Comparison of ENCODE assay signal across 11 cellular contexts in genomic region chr13:113445791-113446487, GRCh38. TPM values are rescaled to one million over a fixed set of nuclear protein-coding genes. Genes with fewer than 3 reads are reported as not detected.
DNase-seq lines count a peak whose midpoint lies in the region; ATAC-seq and TF ChIP-seq lines count a peak whose summit lies in the region.
"Had no signal": no experiment of that assay in that cellular context is flagged by ENCODE, and none has a peak within 500 bp of the region (broad histone marks: within the 10 kb centered on the region; RNA-seq: fewer than 3 reads in every experiment).

No MANE protein-coding gene starts in this region.

- POLR2A ChIA-PET in activated B cell treated with CpG ODN at 0.5 μM for 24 hours (lab: Charles Lee) (interaction anchor here (1.1 kb wide), 1 partner anchor 36 kb away, joined by 3 read pairs; no protein-coding TSS in a partner anchor), WTC11 (lab: Charles Lee) (no interaction called here)

- H3K27ac Mint-ChIP-seq in activated B cell treated with CpG ODN at 0.5 μM for 24 hours (peak overlapping the region; percentile 59), WTC11 (no peak overlapping the region)
- H3K27ac Mint-ChIP-seq in stimulated activated naive B cell treated with anti-CD40 and anti-IgM and Interleukin-4, amounts not matched to agents 10 μg/mL and 1 μg/mL and 100 μg/mL, for 72 hours: no peak overlapping the region
- H3K27ac Mint-ChIP-seq in activated T-helper 17 cell treated with anti-CD3 and anti-CD28 coated beads, Interleukin-2, amount 50 U/mL, for 72 hours: no peak overlapping the region

- DNase-seq in activated B cell treated with CpG ODN at 0.5 μM for 24 hours: peak; percentile 40
- DNase-seq in stimulated activated naive B cell treated with anti-CD40 and anti-IgM and Interleukin-4, amounts not matched to agents 10 μg/mL and 1 μg/mL and 100 μg/mL, for 72 hours: peak; percentile 23
- DNase-seq in WTC11 (ENCODE audit: low spot score): no peak
- no peak for DNase-seq in ureter (ENCODE audit: low spot score)
- DNase-seq: activated T-cell treated with anti-CD3 and anti-CD28 coated beads, Interleukin-2, amount 50 U/mL, for 48 hours; DMS 273 treated with DMSO at 0.1 percent for 48 hours; NCI-H2081 had no signal

- no peaks in the 10 kb centered on the region for H3K36me3 Mint-ChIP-seq in activated B cell treated with CpG ODN at 0.5 μM for 24 hours (ENCODE audit: low read depth)
- peaks cover 17 to 23% of the 10 kb centered on the region in 2 donors for H3K36me3 Mint-ChIP-seq in stimulated activated naive B cell treated with anti-CD40 and anti-IgM and Interleukin-4, amounts not matched to agents 10 μg/mL and 1 μg/mL and 100 μg/mL, for 72 hours
- H3K36me3 Mint-ChIP-seq in WTC11: peaks cover 5% of the 10 kb centered on the region
- H3K36me3 Mint-ChIP-seq in activated T-helper 17 cell treated with anti-CD3 and anti-CD28 coated beads, Interleukin-2, amount 50 U/mL, for 72 hours (ENCODE audit: low read depth): no peaks in the 10 kb centered on the region

- ATAC-seq in GM19438 (IDR thresholded peaks at IDR 0.05; ENCODE audit: low read depth, unreplicated experiment) (peak; percentile 53), HG03064 (IDR thresholded peaks at IDR 0.05; ENCODE audit: low read depth, unreplicated experiment) (peak; percentile 71), activated B cell treated with CpG ODN at 0.5 μM for 24 hours (ENCODE audit: low read depth) (peak; percentile 82), WTC11 (no peak)
- ATAC-seq in stimulated activated naive B cell treated with anti-CD40 and anti-IgM and Interleukin-4, amounts not matched to agents 10 μg/mL and 1 μg/mL and 100 μg/mL, for 72 hours (replicated peaks): peak; percentile 75 to 89
- no peak for ATAC-seq in activated T-helper 17 cell treated with anti-CD3 and anti-CD28 coated beads, Interleukin-2, amount 50 U/mL, for 72 hours (replicated peaks)
- ATAC-seq: Panc1 had no signal

- CTCF ChIA-PET in activated B cell treated with CpG ODN at 0.5 μM for 24 hours (lab: Charles Lee) (no interaction called here), WTC11 (lab: Charles Lee) (interaction anchor here (0.7 kb wide), 1 partner anchor 514 kb away, joined by 3 read pairs; no protein-coding TSS in a partner anchor)

- H3K9me3 Mint-ChIP-seq in activated B cell treated with CpG ODN at 0.5 μM for 24 hours (no peaks in the 10 kb centered on the region), WTC11 (peaks cover 13% of the 10 kb centered on the region; the same call in 1 of the 2 replicates)
- H3K9me3 Mint-ChIP-seq in stimulated activated naive B cell treated with anti-CD40 and anti-IgM and Interleukin-4, amounts not matched to agents 10 μg/mL and 1 μg/mL and 100 μg/mL, for 72 hours: peaks cover 0 to 6% of the 10 kb centered on the region in 2 donors
- peaks cover 3% of the 10 kb centered on the region for H3K9me3 Mint-ChIP-seq in activated T-helper 17 cell treated with anti-CD3 and anti-CD28 coated beads, Interleukin-2, amount 50 U/mL, for 72 hours

- H3K4me3 Mint-ChIP-seq in activated B cell treated with CpG ODN at 0.5 μM for 24 hours: peak overlapping the region; percentile 38
- no peak overlapping the region for H3K4me3 Mint-ChIP-seq in stimulated activated naive B cell treated with anti-CD40 and anti-IgM and Interleukin-4, amounts not matched to agents 10 μg/mL and 1 μg/mL and 100 μg/mL, for 72 hours
- H3K4me3 Mint-ChIP-seq in WTC11: no peak overlapping the region
- H3K4me3 Mint-ChIP-seq in activated T-helper 17 cell treated with anti-CD3 and anti-CD28 coated beads, Interleukin-2, amount 50 U/mL, for 72 hours: no peak overlapping the region

- TF ChIP-seq CTCF in activated B cell treated with CpG ODN at 0.5 μM for 24 hours (IDR thresholded peaks at IDR 0.05): no peak
- no peak for TF ChIP-seq CTCF in WTC11 (IDR thresholded peaks at IDR 0.05)

- intact Hi-C loops in activated B cell treated with CpG ODN at 0.5 μM for 24 hours (cut with micrococcal nuclease): loop anchor here (1.0 to 2.0 kb wide), 3 partner anchors 45 to 146 kb away; partner anchors contain the start of gene DCUN1D2

- H3K4me1 Mint-ChIP-seq in activated B cell treated with CpG ODN at 0.5 μM for 24 hours (peaks cover 30% of the 10 kb centered on the region), WTC11 (peaks cover 5% of the 10 kb centered on the region; the same call in 1 of the 2 replicates)
- peaks cover 7 to 13% of the 10 kb centered on the region in 2 donors for H3K4me1 Mint-ChIP-seq in stimulated activated naive B cell treated with anti-CD40 and anti-IgM and Interleukin-4, amounts not matched to agents 10 μg/mL and 1 μg/mL and 100 μg/mL, for 72 hours
- H3K4me1 Mint-ChIP-seq in activated T-helper 17 cell treated with anti-CD3 and anti-CD28 coated beads, Interleukin-2, amount 50 U/mL, for 72 hours: no peaks in the 10 kb centered on the region

- H3K27me3 Mint-ChIP-seq in activated B cell treated with CpG ODN at 0.5 μM for 24 hours (no peaks in the 10 kb centered on the region), WTC11 (ENCODE audit: low read depth) (no peaks in the 10 kb centered on the region)
- H3K27me3 Mint-ChIP-seq in stimulated activated naive B cell treated with anti-CD40 and anti-IgM and Interleukin-4, amounts not matched to agents 10 μg/mL and 1 μg/mL and 100 μg/mL, for 72 hours: no peaks in the 10 kb centered on the region
- no peaks in the 10 kb centered on the region for H3K27me3 Mint-ChIP-seq in activated T-helper 17 cell treated with anti-CD3 and anti-CD28 coated beads, Interleukin-2, amount 50 U/mL, for 72 hours

TF ChIP-seq in WTC11, 78 proteins besides CTCF, POLR2A, EP300 and RAD21 (continues in another document):
- TF ChIP-seq MXD4 (CRISPR knock-in tag; IDR thresholded peaks at IDR 0.05; ENCODE audit: borderline replicate concordance) (no peak), RELA (CRISPR knock-in tag; IDR thresholded peaks at IDR 0.05; ENCODE audit: borderline replicate concordance) (no peak), AR (CRISPR knock-in tag; IDR thresholded peaks at IDR 0.05) (no peak), ATF1 (CRISPR knock-in tag; IDR thresholded peaks at IDR 0.05) (no peak), ZMAT4 (CRISPR knock-in tag; IDR thresholded peaks at IDR 0.05) (no peak), ETV6 (CRISPR knock-in tag; IDR thresholded peaks at IDR 0.05) (no peak), CDX4 (CRISPR knock-in tag; IDR thresholded peaks at IDR 0.05; ENCODE audit: borderline replicate concordance) (no peak), TP53 (CRISPR knock-in tag; IDR thresholded peaks at IDR 0.05) (no peak), ATF3 (CRISPR knock-in tag; conservative IDR thresholded peaks at IDR 0.05) (no peak), OVOL2 (CRISPR knock-in tag; IDR thresholded peaks at IDR 0.05; ENCODE audit: borderline replicate concordance) (no peak), RORB (CRISPR knock-in tag; IDR thresholded peaks at IDR 0.05) (no peak), MYBL2 (CRISPR knock-in tag; IDR thresholded peaks at IDR 0.05) (no peak), ZNF423 (CRISPR knock-in tag; IDR thresholded peaks at IDR 0.05) (no peak)

RNA-seq across cellular contexts. Expression of gene ADPRHL1, which starts 7.3 kb away (rescaled TPM):
- 0.84 and 0.93 TPM in 2 replicates for total RNA-seq in activated B cell treated with CpG ODN at 0.5 μM for 24 hours
- total RNA-seq in WTC11 (2021): 1.0 to 1.5 TPM (median 1.4 TPM) in 3 replicates
- 4.2 TPM for total RNA-seq in ureter
- total RNA-seq in activated T-helper 17 cell treated with anti-CD3 and anti-CD28 coated beads, Interleukin-2, amount 50 U/mL, for 72 hours: under 1 TPM; 0.40 to 0.69 TPM

RNA-seq across cellular contexts. Expression of gene DCUN1D2, which starts 44.6 kb away (rescaled TPM):
- 19.8 and 26.2 TPM in 2 replicates for total RNA-seq in activated B cell treated with CpG ODN at 0.5 μM for 24 hours
- total RNA-seq in WTC11 (2021): 34.0 to 42.5 TPM (median 36.0 TPM) in 3 replicates
- 20.6 TPM for total RNA-seq in ureter
- 10 to 100 TPM; 18.5 to 24.4 TPM for total RNA-seq in activated T-helper 17 cell treated with anti-CD3 and anti-CD28 coated beads, Interleukin-2, amount 50 U/mL, for 72 hours

Comparison
In these comparisons a context has a peak if more than half of its experiments do, and no peak if none do; other contexts are left out.
1. ATAC-seq: peak in GM19438 (single experiment), HG03064 (single experiment), activated B cell treated with CpG ODN at 0.5 μM for 24 hours (single experiment) and stimulated activated naive B cell treated with anti-CD40 and anti-IgM and Interleukin-4, amounts not matched to agents 10 μg/mL and 1 μg/mL and 100 μg/mL, for 72 hours (2 of 2); none in WTC11 (single experiment) and activated T-helper 17 cell treated with anti-CD3 and anti-CD28 coated beads, Interleukin-2, amount 50 U/mL, for 72 hours (single experiment).
2. DNase-seq: peak in activated B cell treated with CpG ODN at 0.5 μM for 24 hours (single experiment) and stimulated activated naive B cell treated with anti-CD40 and anti-IgM and Interleukin-4, amounts not matched to agents 10 μg/mL and 1 μg/mL and 100 μg/mL, for 72 hours (single experiment); none in WTC11 (single experiment) and ureter (single experiment).